ENCODE assay signal across 8 cellular contexts in the genomic region with DNA sequence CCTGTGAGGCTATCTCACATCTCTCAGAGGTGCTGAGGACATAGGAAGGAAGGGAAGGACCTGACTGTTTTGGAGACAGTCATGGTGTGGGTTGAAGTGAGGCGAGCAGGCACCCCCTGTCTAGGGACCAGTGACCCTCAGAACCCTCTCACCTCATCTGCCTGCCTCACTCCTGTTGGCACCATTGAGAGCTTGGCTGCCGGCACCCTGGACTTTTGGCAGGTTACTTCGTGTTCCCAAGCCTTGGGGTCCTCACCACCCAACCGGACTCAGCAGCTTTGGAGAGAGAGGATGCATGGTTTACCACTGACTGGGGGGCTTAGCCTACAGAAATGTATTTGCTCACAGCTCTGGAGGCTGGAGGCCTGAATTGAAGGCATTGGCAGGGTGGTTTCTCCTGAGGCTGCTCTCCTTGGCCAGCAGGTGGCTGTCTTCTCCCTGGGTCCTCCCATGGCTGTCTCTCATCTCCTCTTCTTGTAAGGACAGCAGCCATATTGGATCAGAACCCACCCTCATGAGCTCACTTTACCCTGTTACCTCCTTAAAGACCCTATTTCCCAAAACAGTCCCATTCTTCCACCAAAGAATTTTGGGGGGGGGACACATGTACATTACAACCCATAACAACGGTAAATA.
DNase-seq lines count a peak whose midpoint lies in the region; ATAC-seq and TF ChIP-seq lines count a peak whose summit lies in the region.

No MANE protein-coding gene starts in this region.

- no peak overlapping the region for H3K4me2 ChIP-seq in hepatocyte

- H3K9me2 ChIP-seq in hepatocyte (replicated peaks; ENCODE audit: insufficient read depth): no peaks in the 10 kb centered on the region

- H3K4me3 Mint-ChIP-seq in activated T-cell treated with anti-CD3 and anti-CD28 coated beads, Interleukin-2, amount 50 U/mL, for 72 hours: no peak overlapping the region
- no peak overlapping the region for H3K4me3 Mint-ChIP-seq in activated T-helper 17 cell treated with anti-CD3 and anti-CD28 coated beads, Interleukin-2, amount 50 U/mL, for 72 hours

- peak; percentile 77 for TF ChIP-seq CTCF in HL-60 (IDR thresholded peaks at IDR 0.05; ENCODE audit: insufficient read depth, low read length)
- TF ChIP-seq CTCF in hepatocyte (IDR thresholded peaks at IDR 0.05; ENCODE audit: poor library complexity): peak; percentile 49
- TF ChIP-seq CTCF in uterus (IDR thresholded peaks at IDR 0.05): no peak

- H3K36me3 ChIP-seq in hepatocyte (replicated peaks; ENCODE audit: insufficient read depth, low read depth) (no peaks in the 10 kb centered on the region), uterus (no peaks in the 10 kb centered on the region)

- H3K79me2 ChIP-seq in hepatocyte: no peaks in the 10 kb centered on the region

- no peaks in the 10 kb centered on the region for H3K4me1 Mint-ChIP-seq in activated T-cell treated with anti-CD3 and anti-CD28 coated beads, Interleukin-2, amount 50 U/mL, for 72 hours (ENCODE audit: low read depth)
- no peaks in the 10 kb centered on the region for H3K4me1 Mint-ChIP-seq in activated T-helper 17 cell treated with anti-CD3 and anti-CD28 coated beads, Interleukin-2, amount 50 U/mL, for 72 hours

- H3K9me3 ChIP-seq in hepatocyte (ENCODE audit: low read depth): no peaks in the 10 kb centered on the region
- H3K9me3 ChIP-seq in uterus: no peaks in the 10 kb centered on the region

- H3K27ac ChIP-seq in HL-60 (replicated peaks): no peak overlapping the region
- no peak overlapping the region for H3K27ac ChIP-seq in hepatocyte
- no peak overlapping the region for H3K27ac ChIP-seq in uterus

- ATAC-seq in activated T-cell treated with anti-CD3 and anti-CD28 coated beads, Interleukin-2, amount 50 U/mL, for 72 hours (replicated peaks in 1 of 2): peak; percentile 65 to 73
- peak; percentile 74 for ATAC-seq in GM21423 (IDR thresholded peaks at IDR 0.05; ENCODE audit: unreplicated experiment)
- ATAC-seq in activated T-helper 17 cell treated with anti-CD3 and anti-CD28 coated beads, Interleukin-2, amount 50 U/mL, for 72 hours (replicated peaks): no peak

- H3K27ac Mint-ChIP-seq in activated T-cell treated with anti-CD3 and anti-CD28 coated beads, Interleukin-2, amount 50 U/mL, for 72 hours: no peak overlapping the region
- no peak overlapping the region for H3K27ac Mint-ChIP-seq in activated T-helper 17 cell treated with anti-CD3 and anti-CD28 coated beads, Interleukin-2, amount 50 U/mL, for 72 hours

- H3K27me3 ChIP-seq in HL-60 (ENCODE audit: insufficient read depth, poor library complexity, severe bottlenecking): no peaks in the 10 kb centered on the region
- H3K27me3 ChIP-seq in hepatocyte: no peaks in the 10 kb centered on the region
- H3K27me3 ChIP-seq in uterus: no peaks in the 10 kb centered on the region

- H2AFZ ChIP-seq in hepatocyte: no peak overlapping the region

- no peaks in the 10 kb centered on the region for H3K27me3 Mint-ChIP-seq in activated T-cell treated with anti-CD3 and anti-CD28 coated beads, Interleukin-2, amount 50 U/mL, for 72 hours (ENCODE audit: low read depth)
- no peaks in the 10 kb centered on the region for H3K27me3 Mint-ChIP-seq in activated T-helper 17 cell treated with anti-CD3 and anti-CD28 coated beads, Interleukin-2, amount 50 U/mL, for 72 hours

- H3K4me1 ChIP-seq in hepatocyte (ENCODE audit: insufficient read depth): no peaks in the 10 kb centered on the region
- H3K4me1 ChIP-seq in uterus: no peaks in the 10 kb centered on the region

- H4K20me1 ChIP-seq in hepatocyte (ENCODE audit: insufficient read depth, poor library complexity, severe bottlenecking): no peaks in the 10 kb centered on the region

- H3K36me3 Mint-ChIP-seq in activated T-cell treated with anti-CD3 and anti-CD28 coated beads, Interleukin-2, amount 50 U/mL, for 72 hours (ENCODE audit: insufficient read depth in 2 of 2): no peaks in the 10 kb centered on the region
- H3K36me3 Mint-ChIP-seq in activated T-helper 17 cell treated with anti-CD3 and anti-CD28 coated beads, Interleukin-2, amount 50 U/mL, for 72 hours (ENCODE audit: low read depth): no peaks in the 10 kb centered on the region

- intact Hi-C loops in uterus (cut with DNase I; ENCODE audit: low total_unique reads): no loop called here

- 95% methylated on average over 5 of the region's 5 CpGs for WGBS in hepatocyte (ENCODE audit: low lambda C conversion rate, missing lambda C conversion rate)

- no peaks in the 10 kb centered on the region for H3K9me3 Mint-ChIP-seq in activated T-cell treated with anti-CD3 and anti-CD28 coated beads, Interleukin-2, amount 50 U/mL, for 72 hours
- no peaks in the 10 kb centered on the region for H3K9me3 Mint-ChIP-seq in activated T-helper 17 cell treated with anti-CD3 and anti-CD28 coated beads, Interleukin-2, amount 50 U/mL, for 72 hours

- DNase-seq in activated T-cell treated with anti-CD3 and anti-CD28 coated beads, Interleukin-2, amount 50 U/mL, for 72 hours: peak; percentile 14 to 34
- no peak for DNase-seq in activated T-cell treated with anti-CD3 and anti-CD28 coated beads for 4 hours
- DNase-seq in HL-60 (ENCODE audit: low read depth in 1 of 2, low spot score in 1 of 2): peak; percentile 8 to 31
- DNase-seq in RPMI8226: peak; percentile 50
- peak; percentile 48 for DNase-seq in hepatocyte (ENCODE audit: low spot score)
- no peak for DNase-seq in uterus

- H3K4me3 ChIP-seq in HL-60 (replicated peaks; ENCODE audit: insufficient read depth, low read length): no peak overlapping the region
- H3K4me3 ChIP-seq in hepatocyte: no peak overlapping the region
- H3K4me3 ChIP-seq in uterus: no peak overlapping the region

- no peak for TF ChIP-seq POLR2A in uterus (IDR thresholded peaks at IDR 0.05)

Comparison
In these comparisons a context has a peak if more than half of its experiments do, and no peak if none do; other contexts are left out.
1. DNase-seq: peak in activated T-cell treated with anti-CD3 and anti-CD28 coated beads, Interleukin-2, amount 50 U/mL, for 72 hours (2 of 2), HL-60 (2 of 2), RPMI8226 (single experiment) and hepatocyte (single experiment); none in activated T-cell treated with anti-CD3 and anti-CD28 coated beads for 4 hours (single experiment) and uterus (0 of 2).
2. CTCF ChIP-seq: peak in HL-60 (single experiment) and hepatocyte (single experiment); none in uterus (0 of 4).